ENCODE assay signal across 2 cellular contexts in genomic region chr14:94354638-94355185, GRCh38.
TF ChIP-seq lines count a peak whose summit lies in the region.

No MANE protein-coding gene starts in this region.

TF ChIP-seq in GM23338, 12 proteins besides CTCF, POLR2A, EP300 and RAD21:
- TF ChIP-seq, protein P1, sequence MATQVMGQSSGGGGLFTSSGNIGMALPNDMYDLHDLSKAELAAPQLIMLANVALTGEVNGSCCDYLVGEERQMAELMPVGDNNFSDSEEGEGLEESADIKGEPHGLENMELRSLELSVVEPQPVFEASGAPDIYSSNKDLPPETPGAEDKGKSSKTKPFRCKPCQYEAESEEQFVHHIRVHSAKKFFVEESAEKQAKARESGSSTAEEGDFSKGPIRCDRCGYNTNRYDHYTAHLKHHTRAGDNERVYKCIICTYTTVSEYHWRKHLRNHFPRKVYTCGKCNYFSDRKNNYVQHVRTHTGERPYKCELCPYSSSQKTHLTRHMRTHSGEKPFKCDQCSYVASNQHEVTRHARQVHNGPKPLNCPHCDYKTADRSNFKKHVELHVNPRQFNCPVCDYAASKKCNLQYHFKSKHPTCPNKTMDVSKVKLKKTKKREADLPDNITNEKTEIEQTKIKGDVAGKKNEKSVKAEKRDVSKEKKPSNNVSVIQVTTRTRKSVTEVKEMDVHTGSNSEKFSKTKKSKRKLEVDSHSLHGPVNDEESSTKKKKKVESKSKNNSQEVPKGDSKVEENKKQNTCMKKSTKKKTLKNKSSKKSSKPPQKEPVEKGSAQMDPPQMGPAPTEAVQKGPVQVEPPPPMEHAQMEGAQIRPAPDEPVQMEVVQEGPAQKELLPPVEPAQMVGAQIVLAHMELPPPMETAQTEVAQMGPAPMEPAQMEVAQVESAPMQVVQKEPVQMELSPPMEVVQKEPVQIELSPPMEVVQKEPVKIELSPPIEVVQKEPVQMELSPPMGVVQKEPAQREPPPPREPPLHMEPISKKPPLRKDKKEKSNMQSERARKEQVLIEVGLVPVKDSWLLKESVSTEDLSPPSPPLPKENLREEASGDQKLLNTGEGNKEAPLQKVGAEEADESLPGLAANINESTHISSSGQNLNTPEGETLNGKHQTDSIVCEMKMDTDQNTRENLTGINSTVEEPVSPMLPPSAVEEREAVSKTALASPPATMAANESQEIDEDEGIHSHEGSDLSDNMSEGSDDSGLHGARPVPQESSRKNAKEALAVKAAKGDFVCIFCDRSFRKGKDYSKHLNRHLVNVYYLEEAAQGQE (IDR thresholded peaks at IDR 0.05; ENCODE audit: unreplicated experiment): no peak
- TF ChIP-seq EZH2phosphoT487 (IDR thresholded peaks at IDR 0.05; ENCODE audit: unreplicated experiment) (no peak), JUNB (IDR thresholded peaks at IDR 0.05; ENCODE audit: unreplicated experiment) (no peak), ZNF462 (CRISPR knock-in tag; IDR thresholded peaks at IDR 0.05) (no peak), NANOG (IDR thresholded peaks at IDR 0.05; ENCODE audit: borderline replicate concordance) (no peak), POLR2AphosphoS5 (IDR thresholded peaks at IDR 0.05; ENCODE audit: low read depth) (no peak), EZH2 (IDR thresholded peaks at IDR 0.05; ENCODE audit: low read depth, unreplicated experiment) (no peak), ZNF331 (CRISPR knock-in tag; IDR thresholded peaks at IDR 0.05; ENCODE audit: low read depth) (no peak), CREB1 (CRISPR knock-in tag; IDR thresholded peaks at IDR 0.05; ENCODE audit: low read depth) (no peak), STAT1 (IDR thresholded peaks at IDR 0.05; ENCODE audit: unreplicated experiment) (no peak), ZNF114 (CRISPR knock-in tag; IDR thresholded peaks at IDR 0.05) (no peak), ETS1 (IDR thresholded peaks at IDR 0.05) (no peak)
TF ChIP-seq in GM23338: peak in this region for 0.

TF ChIP-seq in SK-N-SH, 30 proteins besides CTCF, POLR2A, EP300 and RAD21:
- TF ChIP-seq MEF2A (IDR thresholded peaks at IDR 0.05; ENCODE audit: borderline replicate concordance, low read depth): no peak
- TF ChIP-seq MXI1 (IDR thresholded peaks at IDR 0.05; ENCODE audit: low read depth, low read length): no peak
- no peak for TF ChIP-seq NRF1 (IDR thresholded peaks at IDR 0.05; ENCODE audit: low read depth, low read length)
- TF ChIP-seq, protein P2, sequence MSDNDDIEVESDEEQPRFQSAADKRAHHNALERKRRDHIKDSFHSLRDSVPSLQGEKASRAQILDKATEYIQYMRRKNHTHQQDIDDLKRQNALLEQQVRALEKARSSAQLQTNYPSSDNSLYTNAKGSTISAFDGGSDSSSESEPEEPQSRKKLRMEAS (IDR thresholded peaks at IDR 0.05; ENCODE audit: low read depth): no peak
- TF ChIP-seq CHD2 (IDR thresholded peaks at IDR 0.05; ENCODE audit: low read length, partially characterized antibody): no peak
- TF ChIP-seq POLR2AphosphoS5 (IDR thresholded peaks at IDR 0.05; ENCODE audit: low read depth, low read length): no peak
- no peak for TF ChIP-seq RXRA (IDR thresholded peaks at IDR 0.05; ENCODE audit: borderline replicate concordance, low read depth)
- TF ChIP-seq EZH2phosphoT487 (IDR thresholded peaks at IDR 0.05; ENCODE audit: borderline replicate concordance, low read depth): no peak
TF ChIP-seq in SK-N-SH: peak in this region for 0.
